12 cellular contexts compared by ENCODE assay signal in genomic region chr11:121661796-121662508, GRCh38.
DNase-seq lines count a peak whose midpoint lies in the region; ATAC-seq and TF ChIP-seq lines count a peak whose summit lies in the region.
"Had no signal": no experiment of that assay in that cellular context is flagged by ENCODE, and none has a peak within 500 bp of the region (broad histone marks: within the 10 kb centered on the region; RNA-seq: fewer than 3 reads in every experiment).

No MANE protein-coding gene starts in this region.

- H3K9me3 Mint-ChIP-seq in HFFc6, result no peaks in the 10 kb centered on the region; the same call in 1 of the 2 replicates

- H3K4me3 Mint-ChIP-seq in HFFc6, result peak overlapping the region; percentile 52

- peaks cover 11% of the 10 kb centered on the region; the same call in 1 of the 2 replicates for H3K36me3 Mint-ChIP-seq in HFFc6 (ENCODE audit: low read depth)

- ATAC-seq in GM19324 (IDR thresholded peaks at IDR 0.05; ENCODE audit: low FRiP score, unreplicated experiment), result no peak
- ATAC-seq: Panc1 had no signal

- peaks cover 44% of the 10 kb centered on the region for H3K4me1 Mint-ChIP-seq in HFFc6 (ENCODE audit: low read depth)

- H3K4me3 ChIP-seq in foreskin fibroblast (ENCODE audit: low read depth in 1 of 2, low read length in 2 of 2), result no peak overlapping the region
- H3K4me3 ChIP-seq: right lobe of liver had no signal

- TF ChIP-seq CTCF in HFFc6 (IDR thresholded peaks at IDR 0.05), result no peak; the same call in 1 of the 2 replicates
- TF ChIP-seq CTCF in foreskin fibroblast (IDR thresholded peaks at IDR 0.05; ENCODE audit: low read depth, low read length), result peak; percentile 25

- peak overlapping the region; percentile 94 for H3K27ac Mint-ChIP-seq in HFFc6

- DNase-seq in HFFc6 (peak; percentile 68), amniotic epithelial cell (ENCODE audit: low read depth) (peak; percentile 92), foreskin fibroblast (peak; percentile 79 to 87), stromal cell of bone marrow (ENCODE audit: low read depth) (peak; percentile 89), globus pallidus (ENCODE audit: low spot score) (no peak), NK-92 (lab: John Stamatoyannopoulos, UW; ENCODE audit: unreplicated experiment) (no peak)
- DNase-seq: activated CD8-positive, alpha-beta memory T cell treated with anti-CD3 and anti-CD28 coated beads, Interleukin-2, amount 50 U/mL, for 4 hours; DMS79 treated with DMSO at 0.1 percent for 48 hours; NCI-H187; right lobe of liver had no signal

- peaks cover 1% of the 10 kb centered on the region for H3K27me3 Mint-ChIP-seq in HFFc6 (ENCODE audit: insufficient read depth)

Comparison
In these comparisons a context has a peak if more than half of its experiments do, and no peak if none do; other contexts are left out.
1. DNase-seq: peak in HFFc6 (single experiment), amniotic epithelial cell (single experiment), foreskin fibroblast (2 of 2) and stromal cell of bone marrow (single experiment); none in globus pallidus (single experiment) and NK-92 (single experiment).